ENCODE assay signal across 15 cellular contexts in the genomic region with DNA sequence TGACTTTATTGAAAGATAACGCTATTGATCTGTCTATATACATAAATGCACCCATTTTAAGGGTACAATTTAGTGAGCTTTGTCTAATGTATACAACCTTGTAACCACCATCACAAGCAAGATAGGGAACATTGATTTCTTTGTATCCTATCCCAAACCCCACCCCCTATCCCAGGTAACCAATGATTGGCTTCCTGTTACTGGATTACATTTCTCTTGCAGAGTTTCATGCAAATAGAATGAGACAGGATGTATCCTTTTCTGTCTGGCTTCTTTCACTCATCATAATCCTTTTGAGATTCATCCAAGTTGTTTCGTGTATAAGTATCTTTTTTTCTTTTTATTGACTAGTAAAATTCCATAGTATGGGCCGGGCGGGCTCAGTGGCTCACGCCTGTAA. TPM values are rescaled to one million over a fixed set of nuclear protein-coding genes. Genes with fewer than 3 reads are reported as not detected.
A peak's percentile ranks its signal among the peaks of the same experiment; 100 is the strongest.
DNase-seq lines count a peak whose midpoint lies in the region; ATAC-seq, FAIRE-seq and TF ChIP-seq lines count a peak whose summit lies in the region.
"Had no signal": no experiment of that assay in that cellular context is flagged by ENCODE, and none has a peak within 500 bp of the region (broad histone marks: within the 10 kb centered on the region; RNA-seq: fewer than 3 reads in every experiment).

No MANE protein-coding gene starts in this region.

- H3K27me3 ChIP-seq in HepG2 (ENCODE audit: control insufficient read depth in 1 of 2, insufficient read depth in 2 of 2, low read length in 2 of 2) (no peaks in the 10 kb centered on the region), right lobe of liver (no peaks in the 10 kb centered on the region), bronchial epithelial cell (ENCODE audit: control insufficient read depth, insufficient read depth, low read length) (no peaks in the 10 kb centered on the region), PC-9 (ENCODE audit: insufficient read depth, low read depth) (no peaks in the 10 kb centered on the region)
- H3K27me3 ChIP-seq: brain microvascular endothelial cell, gastroesophageal sphincter had no signal

- FAIRE-seq in HepG2 (lab: Jason Lieb, UNC) (no peak), bronchial epithelial cell (lab: Jason Lieb, UNC) (no peak)
- FAIRE-seq: keratinocyte had no signal

- intact Hi-C loops in HepG2 (cut with micrococcal nuclease; ENCODE audit: unreplicated experiment) (no loop called here), right lobe of liver (cut with DNase I) (no loop called here), PC-9 (cut with micrococcal nuclease; ENCODE audit: unreplicated experiment) (loop anchor here (5.0 kb wide), 1 partner anchor 39 kb away; a partner anchor contains a TSS)

- H3K27ac ChIP-seq in HepG2 (ENCODE audit: extremely low read length, insufficient read depth, low read length) (no peak overlapping the region), right lobe of liver (no peak overlapping the region), caudate nucleus (ENCODE audit: low read depth, low read length) (no peak overlapping the region), PC-9 (no peak overlapping the region)
- H3K27ac ChIP-seq: brain microvascular endothelial cell, gastroesophageal sphincter, psoas muscle had no signal

- H3F3A ChIP-seq in PC-9 (ENCODE audit: insufficient read depth, low read depth), result no peaks in the 10 kb centered on the region

- CTCF ChIA-PET in HepG2 (lab: Yijun Ruan, JAX; ENCODE audit: low intra/inter-chr PET ratio, low total read pairs), result no interaction called here
- CTCF ChIA-PET in PC-9 (lab: Charles Lee), result no interaction called here

- ATAC-seq in HepG2, result no peak
- no peak for ATAC-seq in right lobe of liver
- ATAC-seq: gastroesophageal sphincter, psoas muscle had no signal

- WGBS in HepG2 (ENCODE audit: low lambda C conversion rate), result 53% methylated on average over 5 of the region's 5 CpGs
- 81% methylated on average over 5 of the region's 5 CpGs for WGBS in right lobe of liver (ENCODE audit: insufficient coverage, low coverage, low lambda C conversion rate, missing lambda C conversion rate)

- in situ Hi-C loops in HepG2 (cut with HindIII; ENCODE audit: extremely low pct_ligation_motif_present, low pct_unique_long_range_greater_than_20kb), result no loop called here

- H3K79me2 ChIP-seq in HepG2 (ENCODE audit: insufficient read depth, low read length) (peaks cover 7% of the 10 kb centered on the region), PC-9 (ENCODE audit: low read depth) (0 out of 2 replicates have a peak, but pooled peaks cover 6% of the 10 kb centered on the region)

- H2AFZ ChIP-seq in HepG2 (ENCODE audit: low read length) (no peak overlapping the region), PC-9 (no peak overlapping the region)

- no peak for TF ChIP-seq CTCF in HepG2 (CRISPR knock-in tag; IDR thresholded peaks at IDR 0.05)
- no peak for TF ChIP-seq CTCF in right lobe of liver (IDR thresholded peaks at IDR 0.05)
- TF ChIP-seq CTCF in bronchial epithelial cell (IDR thresholded peaks at IDR 0.05; ENCODE audit: insufficient read depth, low read length, severe bottlenecking), result no peak
- TF ChIP-seq CTCF in PC-9 (conservative IDR thresholded peaks at IDR 0.05), result no peak

- TF ChIP-seq POLR2A in HepG2 (IDR thresholded peaks at IDR 0.05; ENCODE audit: insufficient read depth in 1 of 2, low read depth in 2 of 2, low read length in 2 of 2), result no peak
- TF ChIP-seq POLR2A in right lobe of liver (IDR thresholded peaks at IDR 0.05), result no peak

- TF ChIP-seq EP300 in HepG2 (IDR thresholded peaks at IDR 0.05; ENCODE audit: low read depth in 2 of 2, low read length in 2 of 2), result no peak
- no peak for TF ChIP-seq EP300 in HepG2 (CRISPR knock-in tag; IDR thresholded peaks at IDR 0.05; ENCODE audit: borderline replicate concordance)

- H4K20me1 ChIP-seq in HepG2 (ENCODE audit: insufficient read depth, low read length), result no peaks in the 10 kb centered on the region
- no peaks in the 10 kb centered on the region for H4K20me1 ChIP-seq in PC-9 (ENCODE audit: insufficient read depth)

- DNase-seq in HepG2 (ENCODE audit: low spot score) (peak; percentile 9), right lobe of liver (no peak), NCI-H510A treated with DMSO at 0.1 percent for 48 hours (lab: John Stamatoyannopoulos, UW) (peak; percentile 2), bronchial epithelial cell (ENCODE audit: low read depth) (peak; percentile 1), caudate nucleus (lab: John Stamatoyannopoulos, UW) (no peak), germinal center (ENCODE audit: low spot score) (no peak), PC-9 (no peak), SKM-1 (lab: John Stamatoyannopoulos, UW; ENCODE audit: unreplicated experiment) (no peak)
- DNase-seq: brain microvascular endothelial cell, endodermal cell, NCI-H2029 treated with DMSO at 0.1 percent for 48 hours, psoas muscle had no signal

- H3K4me3 ChIP-seq in HepG2 (replicated peaks in 1 of 3; ENCODE audit: insufficient read depth in 1 of 3, low read depth in 2 of 3, low read length in 3 of 3), result no peak overlapping the region
- no peak overlapping the region for H3K4me3 ChIP-seq in right lobe of liver
- H3K4me3 ChIP-seq in bronchial epithelial cell (ENCODE audit: low read depth, low read length), result no peak overlapping the region
- no peak overlapping the region for H3K4me3 ChIP-seq in PC-9
- H3K4me3 ChIP-seq: gastroesophageal sphincter, psoas muscle had no signal

- H3K4me2 ChIP-seq in HepG2 (ENCODE audit: low read depth, low read length) (peak overlapping the region; percentile 32; the same call in 1 of the 2 replicates), PC-9 (no peak overlapping the region)

- TF ChIP-seq RAD21 in HepG2 (CRISPR knock-in tag; IDR thresholded peaks at IDR 0.05), result no peak

- H3K9me3 ChIP-seq in HepG2 (ENCODE audit: low read length) (no peaks in the 10 kb centered on the region), right lobe of liver (no peaks in the 10 kb centered on the region), PC-9 (ENCODE audit: insufficient read depth, low read depth) (no peaks in the 10 kb centered on the region)
- H3K9me3 ChIP-seq: gastroesophageal sphincter, psoas muscle had no signal

- no peaks in the 10 kb centered on the region for H3K9me2 ChIP-seq in PC-9 (ENCODE audit: insufficient read depth)

- H3K36me3 ChIP-seq in HepG2 (replicated peaks in 1 of 2; ENCODE audit: control insufficient read depth in 1 of 2, insufficient read depth in 2 of 2, low read length in 2 of 2), result peaks cover under 1 to 1% of the 10 kb centered on the region in 2 experiments; a peak in 1 of 5 replicates
- no peaks in the 10 kb centered on the region for H3K36me3 ChIP-seq in right lobe of liver
- peaks cover 5% of the 10 kb centered on the region for H3K36me3 ChIP-seq in bronchial epithelial cell (ENCODE audit: control insufficient read depth, insufficient read depth, low read length)
- no peaks in the 10 kb centered on the region for H3K36me3 ChIP-seq in PC-9 (ENCODE audit: low read depth)
- H3K36me3 ChIP-seq: brain microvascular endothelial cell had no signal

- H3K4me1 ChIP-seq in HepG2 (ENCODE audit: insufficient read depth, low read length) (peaks cover 18% of the 10 kb centered on the region), right lobe of liver (no peaks in the 10 kb centered on the region), PC-9 (replicated peaks; ENCODE audit: insufficient read depth) (no peaks in the 10 kb centered on the region)
- H3K4me1 ChIP-seq: psoas muscle had no signal

- POLR2A ChIA-PET in HepG2 (lab: Yijun Ruan, JAX), result no interaction called here
- POLR2A ChIA-PET in PC-9 (lab: Charles Lee; ENCODE audit: unreplicated experiment), result no interaction called here

- H3K9ac ChIP-seq in HepG2 (ENCODE audit: insufficient read depth, low read depth, low read length), result no peak overlapping the region

- no TSS peak for BruUV-seq in HepG2 (replicated peaks; lab: Mats Ljungman, UMichigan)
- no TSS peak for BruUV-seq in PC-9 (replicated peaks; lab: Mats Ljungman, UMichigan)

RNA-seq across cellular contexts. Expression of a gene that starts 1.6 kb away (rescaled TPM):
- 15.0 and 16.1 TPM in 2 replicates for total RNA-seq in HepG2 (2016; rRNA removed; fragmentation: Illumina TruSeq; extraction: Trizol)
- 1.7 and 2.0 TPM in 2 replicates for total RNA-seq in HepG2 (2016; cell fraction: cytosol; rRNA removed; fragmentation: Illumina TruSeq; extraction: Trizol; ENCODE audit: low read depth)
- 14.6 and 16.4 TPM in 2 replicates for total RNA-seq in HepG2 (2016; cell fraction: insoluble cytoplasmic fraction; rRNA removed; fragmentation: Illumina TruSeq; extraction: Trizol)
- 3.5 and 4.0 TPM in 2 replicates for total RNA-seq in HepG2 (2016; cell fraction: membrane; rRNA removed; fragmentation: Illumina TruSeq; extraction: Trizol)
- total RNA-seq in HepG2 (2016; cell fraction: nucleus; rRNA removed; fragmentation: Illumina TruSeq; extraction: Trizol), result 12.0 and 14.5 TPM in 2 replicates
- 22.6 and 24.7 TPM in 2 replicates for polyA plus RNA-seq in HepG2 (2011; rRNA removed)
- 12.3 and 13.1 TPM in 2 replicates for polyA plus RNA-seq in HepG2 (2011; cell fraction: cytosol; rRNA removed)
- 95.2 and 107 TPM in 2 replicates for polyA plus RNA-seq in HepG2 (2011; cell fraction: nucleus; rRNA removed)
- 19.3 and 22.4 TPM in 2 replicates for polyA plus RNA-seq in HepG2 (2012)
- polyA plus RNA-seq in HepG2 (2016; cell fraction: cytosol; fragmentation: Illumina TruSeq; extraction: Trizol; ENCODE audit: low read depth), result 0.53 and 0.80 TPM in 2 replicates
- 16.6 and 18.3 TPM in 2 replicates for polyA plus RNA-seq in HepG2 (2016; cell fraction: insoluble cytoplasmic fraction; fragmentation: Illumina TruSeq; extraction: Trizol; ENCODE audit: low read depth)
- polyA plus RNA-seq in HepG2 (2016; cell fraction: membrane; fragmentation: Illumina TruSeq; extraction: Trizol; ENCODE audit: low read depth), result 1.8 and 1.9 TPM in 2 replicates
- polyA plus RNA-seq in HepG2 (2016; cell fraction: nucleus; fragmentation: Illumina TruSeq; extraction: Trizol; ENCODE audit: insufficient read depth, low read depth), result 42.4 and 61.4 TPM in 2 replicates
- polyA minus RNA-seq in HepG2 (2011; rRNA and poly(A)+ RNA removed; ENCODE audit: low replicate concordance), result 11.0 and 38.4 TPM in 2 replicates
- 5.4 and 5.6 TPM in 2 replicates for polyA minus RNA-seq in HepG2 (2011; cell fraction: cytosol; rRNA and poly(A)+ RNA removed)
- 19.6 and 21.1 TPM in 2 replicates for polyA minus RNA-seq in HepG2 (2011; cell fraction: nucleus; rRNA and poly(A)+ RNA removed)
- total RNA-seq in right lobe of liver, result 10 to 100 TPM; 15.3 to 32.1 (median 22.0) TPM
- 24.5 and 35.8 TPM in 2 replicates for total RNA-seq in bronchial epithelial cell
- total RNA-seq in PC-9 (2021), result 33.6 and 35.2 TPM in 2 replicates

RNA-seq across cellular contexts. Expression of a gene that starts 32.1 kb away (rescaled TPM):
- total RNA-seq in HepG2 (2016; rRNA removed; fragmentation: Illumina TruSeq; extraction: Trizol) (0.07 TPM in 1 of 2 replicates, not detected in the other), right lobe of liver (1 to 10 TPM in 1 of 6 experiments, under 1 TPM in 5; 0.31 to 1.2 (median 0.46) TPM), bronchial epithelial cell (0.26 and 0.64 TPM in 2 replicates), PC-9 (2021) (1.2 and 2.2 TPM in 2 replicates)
- not detected in 2 replicates for total RNA-seq in HepG2 (2016; cell fraction: cytosol; rRNA removed; fragmentation: Illumina TruSeq; extraction: Trizol; ENCODE audit: low read depth)
- total RNA-seq in HepG2 (2016; cell fraction: insoluble cytoplasmic fraction; rRNA removed; fragmentation: Illumina TruSeq; extraction: Trizol), result 0.04 TPM in 1 of 2 replicates, not detected in the other
- total RNA-seq in HepG2 (2016; cell fraction: membrane; rRNA removed; fragmentation: Illumina TruSeq; extraction: Trizol), result not detected in 2 replicates
- total RNA-seq in HepG2 (2016; cell fraction: nucleus; rRNA removed; fragmentation: Illumina TruSeq; extraction: Trizol), result 0.09 TPM in 1 of 2 replicates, not detected in the other
- 0.30 and 1.1 TPM in 2 replicates for polyA plus RNA-seq in HepG2 (2011; rRNA removed)
- polyA plus RNA-seq in HepG2 (2011; cell fraction: cytosol; rRNA removed), result 0.08 and 0.10 TPM in 2 replicates
- polyA plus RNA-seq in HepG2 (2011; cell fraction: nucleus; rRNA removed), result 4.7 and 7.7 TPM in 2 replicates
- polyA plus RNA-seq in HepG2 (2012), result 0.68 and 1.8 TPM in 2 replicates
- polyA plus RNA-seq in HepG2 (2016; cell fraction: cytosol; fragmentation: Illumina TruSeq; extraction: Trizol; ENCODE audit: low read depth), result 0.02 TPM in 1 of 2 replicates, not detected in the other
- polyA plus RNA-seq in HepG2 (2016; cell fraction: insoluble cytoplasmic fraction; fragmentation: Illumina TruSeq; extraction: Trizol; ENCODE audit: low read depth), result 0.04 TPM in 1 of 2 replicates, not detected in the other
- polyA plus RNA-seq in HepG2 (2016; cell fraction: membrane; fragmentation: Illumina TruSeq; extraction: Trizol; ENCODE audit: low read depth), result not detected in 2 replicates
- polyA plus RNA-seq in HepG2 (2016; cell fraction: nucleus; fragmentation: Illumina TruSeq; extraction: Trizol; ENCODE audit: insufficient read depth, low read depth), result 0.56 and 0.63 TPM in 2 replicates
- 0.40 and 0.68 TPM in 2 replicates for polyA minus RNA-seq in HepG2 (2011; rRNA and poly(A)+ RNA removed; ENCODE audit: low replicate concordance)
- polyA minus RNA-seq in HepG2 (2011; cell fraction: cytosol; rRNA and poly(A)+ RNA removed), result not detected in 2 replicates
- polyA minus RNA-seq in HepG2 (2011; cell fraction: nucleus; rRNA and poly(A)+ RNA removed), result 0.52 and 0.87 TPM in 2 replicates

RNA-seq across cellular contexts. Expression of a gene that starts 39.5 kb away (rescaled TPM):
- total RNA-seq in HepG2 (2016; rRNA removed; fragmentation: Illumina TruSeq; extraction: Trizol) (8.8 and 12.3 TPM in 2 replicates), right lobe of liver (10 to 100 TPM; 14.9 to 43.3 (median 23.3) TPM), bronchial epithelial cell (8.7 and 14.8 TPM in 2 replicates), PC-9 (2021) (27.2 and 33.7 TPM in 2 replicates)
- total RNA-seq in HepG2 (2016; cell fraction: cytosol; rRNA removed; fragmentation: Illumina TruSeq; extraction: Trizol; ENCODE audit: low read depth), result 7.1 and 7.8 TPM in 2 replicates
- 7.3 and 11.4 TPM in 2 replicates for total RNA-seq in HepG2 (2016; cell fraction: insoluble cytoplasmic fraction; rRNA removed; fragmentation: Illumina TruSeq; extraction: Trizol)
- 19.2 and 21.8 TPM in 2 replicates for total RNA-seq in HepG2 (2016; cell fraction: membrane; rRNA removed; fragmentation: Illumina TruSeq; extraction: Trizol)
- total RNA-seq in HepG2 (2016; cell fraction: nucleus; rRNA removed; fragmentation: Illumina TruSeq; extraction: Trizol), result 7.7 and 10.3 TPM in 2 replicates
- 8.3 and 13.1 TPM in 2 replicates for polyA plus RNA-seq in HepG2 (2011; rRNA removed)
- polyA plus RNA-seq in HepG2 (2011; cell fraction: cytosol; rRNA removed), result 7.3 and 11.0 TPM in 2 replicates
- polyA plus RNA-seq in HepG2 (2011; cell fraction: nucleus; rRNA removed), result 18.5 and 24.4 TPM in 2 replicates
- polyA plus RNA-seq in HepG2 (2012), result 13.3 and 22.4 TPM in 2 replicates
- 12.4 and 13.7 TPM in 2 replicates for polyA plus RNA-seq in HepG2 (2016; cell fraction: cytosol; fragmentation: Illumina TruSeq; extraction: Trizol; ENCODE audit: low read depth)
- polyA plus RNA-seq in HepG2 (2016; cell fraction: insoluble cytoplasmic fraction; fragmentation: Illumina TruSeq; extraction: Trizol; ENCODE audit: low read depth), result 17.3 and 24.4 TPM in 2 replicates
- polyA plus RNA-seq in HepG2 (2016; cell fraction: membrane; fragmentation: Illumina TruSeq; extraction: Trizol; ENCODE audit: low read depth), result 30.6 and 31.9 TPM in 2 replicates
- polyA plus RNA-seq in HepG2 (2016; cell fraction: nucleus; fragmentation: Illumina TruSeq; extraction: Trizol; ENCODE audit: insufficient read depth, low read depth), result 31.0 and 32.9 TPM in 2 replicates
- 19.4 and 40.0 TPM in 2 replicates for polyA minus RNA-seq in HepG2 (2011; rRNA and poly(A)+ RNA removed; ENCODE audit: low replicate concordance)
- 13.7 and 14.2 TPM in 2 replicates for polyA minus RNA-seq in HepG2 (2011; cell fraction: cytosol; rRNA and poly(A)+ RNA removed)
- 12.0 and 14.9 TPM in 2 replicates for polyA minus RNA-seq in HepG2 (2011; cell fraction: nucleus; rRNA and poly(A)+ RNA removed)

RNA-seq across cellular contexts. Expression of a gene that starts 46.3 kb away (rescaled TPM):
- 16.9 and 18.4 TPM in 2 replicates for total RNA-seq in HepG2 (2016; rRNA removed; fragmentation: Illumina TruSeq; extraction: Trizol)
- total RNA-seq in HepG2 (2016; cell fraction: cytosol; rRNA removed; fragmentation: Illumina TruSeq; extraction: Trizol; ENCODE audit: low read depth), result 7.3 and 7.9 TPM in 2 replicates
- 15.3 and 18.1 TPM in 2 replicates for total RNA-seq in HepG2 (2016; cell fraction: insoluble cytoplasmic fraction; rRNA removed; fragmentation: Illumina TruSeq; extraction: Trizol)
- 13.3 and 13.6 TPM in 2 replicates for total RNA-seq in HepG2 (2016; cell fraction: membrane; rRNA removed; fragmentation: Illumina TruSeq; extraction: Trizol)
- total RNA-seq in HepG2 (2016; cell fraction: nucleus; rRNA removed; fragmentation: Illumina TruSeq; extraction: Trizol), result 11.1 and 13.9 TPM in 2 replicates
- polyA plus RNA-seq in HepG2 (2011; rRNA removed), result 42.2 and 44.8 TPM in 2 replicates
- polyA plus RNA-seq in HepG2 (2011; cell fraction: cytosol; rRNA removed), result 29.5 and 29.7 TPM in 2 replicates
- 74.0 and 78.6 TPM in 2 replicates for polyA plus RNA-seq in HepG2 (2011; cell fraction: nucleus; rRNA removed)
- polyA plus RNA-seq in HepG2 (2012), result 30.8 and 34.7 TPM in 2 replicates
- 14.5 and 15.7 TPM in 2 replicates for polyA plus RNA-seq in HepG2 (2016; cell fraction: cytosol; fragmentation: Illumina TruSeq; extraction: Trizol; ENCODE audit: low read depth)
- 20.0 and 25.8 TPM in 2 replicates for polyA plus RNA-seq in HepG2 (2016; cell fraction: insoluble cytoplasmic fraction; fragmentation: Illumina TruSeq; extraction: Trizol; ENCODE audit: low read depth)
- 18.9 and 22.2 TPM in 2 replicates for polyA plus RNA-seq in HepG2 (2016; cell fraction: membrane; fragmentation: Illumina TruSeq; extraction: Trizol; ENCODE audit: low read depth)
- 32.8 and 33.6 TPM in 2 replicates for polyA plus RNA-seq in HepG2 (2016; cell fraction: nucleus; fragmentation: Illumina TruSeq; extraction: Trizol; ENCODE audit: insufficient read depth, low read depth)
- polyA minus RNA-seq in HepG2 (2011; rRNA and poly(A)+ RNA removed; ENCODE audit: low replicate concordance), result 40.8 and 110 TPM in 2 replicates
- 20.0 and 21.9 TPM in 2 replicates for polyA minus RNA-seq in HepG2 (2011; cell fraction: cytosol; rRNA and poly(A)+ RNA removed)
- polyA minus RNA-seq in HepG2 (2011; cell fraction: nucleus; rRNA and poly(A)+ RNA removed), result 14.8 and 17.9 TPM in 2 replicates
- total RNA-seq in right lobe of liver, result 10 to 100 TPM; 14.4 to 24.1 (median 21.6) TPM
- 18.4 and 23.0 TPM in 2 replicates for total RNA-seq in bronchial epithelial cell
- 34.6 and 37.1 TPM in 2 replicates for total RNA-seq in PC-9 (2021)

RNA-seq across cellular contexts. Expression of a gene that starts 55.1 kb away (rescaled TPM):
- total RNA-seq in HepG2 (2016; rRNA removed; fragmentation: Illumina TruSeq; extraction: Trizol), result 0.89 and 1.3 TPM in 2 replicates
- 0.30 and 0.44 TPM in 2 replicates for total RNA-seq in HepG2 (2016; cell fraction: cytosol; rRNA removed; fragmentation: Illumina TruSeq; extraction: Trizol; ENCODE audit: low read depth)
- 0.61 and 1.2 TPM in 2 replicates for total RNA-seq in HepG2 (2016; cell fraction: insoluble cytoplasmic fraction; rRNA removed; fragmentation: Illumina TruSeq; extraction: Trizol)
- 0.83 and 0.90 TPM in 2 replicates for total RNA-seq in HepG2 (2016; cell fraction: membrane; rRNA removed; fragmentation: Illumina TruSeq; extraction: Trizol)
- total RNA-seq in HepG2 (2016; cell fraction: nucleus; rRNA removed; fragmentation: Illumina TruSeq; extraction: Trizol), result 1.0 and 2.0 TPM in 2 replicates
- polyA plus RNA-seq in HepG2 (2011; rRNA removed), result 3.2 and 3.7 TPM in 2 replicates
- polyA plus RNA-seq in HepG2 (2011; cell fraction: cytosol; rRNA removed), result 1.7 and 2.1 TPM in 2 replicates
- polyA plus RNA-seq in HepG2 (2011; cell fraction: nucleus; rRNA removed), result 11.3 and 13.0 TPM in 2 replicates
- 3.2 and 3.9 TPM in 2 replicates for polyA plus RNA-seq in HepG2 (2012)
- 0.15 and 0.16 TPM in 2 replicates for polyA plus RNA-seq in HepG2 (2016; cell fraction: cytosol; fragmentation: Illumina TruSeq; extraction: Trizol; ENCODE audit: low read depth)
- 2.4 and 3.0 TPM in 2 replicates for polyA plus RNA-seq in HepG2 (2016; cell fraction: insoluble cytoplasmic fraction; fragmentation: Illumina TruSeq; extraction: Trizol; ENCODE audit: low read depth)
- polyA plus RNA-seq in HepG2 (2016; cell fraction: membrane; fragmentation: Illumina TruSeq; extraction: Trizol; ENCODE audit: low read depth), result 0.78 and 1.0 TPM in 2 replicates
- polyA plus RNA-seq in HepG2 (2016; cell fraction: nucleus; fragmentation: Illumina TruSeq; extraction: Trizol; ENCODE audit: insufficient read depth, low read depth), result 7.3 TPM in 2 replicates
- polyA minus RNA-seq in HepG2 (2011; rRNA and poly(A)+ RNA removed; ENCODE audit: low replicate concordance), result 3.1 and 4.9 TPM in 2 replicates
- 1.3 and 1.4 TPM in 2 replicates for polyA minus RNA-seq in HepG2 (2011; cell fraction: cytosol; rRNA and poly(A)+ RNA removed)
- polyA minus RNA-seq in HepG2 (2011; cell fraction: nucleus; rRNA and poly(A)+ RNA removed), result 2.8 and 4.2 TPM in 2 replicates
- total RNA-seq in right lobe of liver, result 10 to 100 TPM in 1 of 6 experiments, 1 to 10 TPM in 5; 3.3 to 12.1 (median 4.5) TPM
- 1.1 and 2.2 TPM in 2 replicates for total RNA-seq in bronchial epithelial cell
- 20.6 and 23.9 TPM in 2 replicates for total RNA-seq in PC-9 (2021)
- total RNA-seq: LHCN-M2 had no signal

Comparison
In these comparisons a context has a peak if more than half of its experiments do, and no peak if none do; other contexts are left out.
1. DNase-seq: peak in HepG2 (single experiment), NCI-H510A treated with DMSO at 0.1 percent for 48 hours (single experiment) and bronchial epithelial cell (single experiment); none in right lobe of liver (0 of 3), caudate nucleus (0 of 61), germinal center (single experiment), PC-9 (0 of 2) and SKM-1 (single experiment).